Comparison of ENCODE assay signal across 1 cellular context in genomic region chr4:139921551-139922184, GRCh38.
TF ChIP-seq lines count a peak whose summit lies in the region.

No MANE protein-coding gene starts in this region.

TF ChIP-seq in HepG2, 621 proteins besides CTCF, POLR2A, EP300 and RAD21 (continued from another document and continues in another):
- TF ChIP-seq ZNF280B (CRISPR knock-in tag; IDR thresholded peaks at IDR 0.05; ENCODE audit: borderline replicate concordance) (no peak), ZNF207 (IDR thresholded peaks at IDR 0.05; ENCODE audit: borderline replicate concordance) (no peak), HNRNPLL (IDR thresholded peaks at IDR 0.05; ENCODE audit: low read depth, low read length, poor library complexity, severe bottlenecking) (no peak), MTA1 (CRISPR knock-in tag; IDR thresholded peaks at IDR 0.05; ENCODE audit: borderline replicate concordance) (0 out of 2 replicates have a peak, but pooled peaks have one; percentile 31), ARID5B (CRISPR knock-in tag; IDR thresholded peaks at IDR 0.05) (peak; percentile 21; the same call in 1 of the 2 replicates), ETV5 (CRISPR knock-in tag; IDR thresholded peaks at IDR 0.05; ENCODE audit: borderline replicate concordance) (peak; percentile 26; the same call in 1 of the 2 replicates), KLF12 (CRISPR knock-in tag; IDR thresholded peaks at IDR 0.05; ENCODE audit: borderline replicate concordance) (no peak), ZNF740 (CRISPR knock-in tag; IDR thresholded peaks at IDR 0.05) (no peak), PITX1 (CRISPR knock-in tag; IDR thresholded peaks at IDR 0.05) (peak; percentile 71; the same call in 1 of the 2 replicates), ZNF501 (CRISPR knock-in tag; IDR thresholded peaks at IDR 0.05) (peak; percentile 21; the same call in 1 of the 2 replicates), RXRB (CRISPR knock-in tag; IDR thresholded peaks at IDR 0.05; ENCODE audit: borderline replicate concordance) (0 out of 2 replicates have a peak, but pooled peaks have one; percentile 9), MED1 (CRISPR knock-in tag; IDR thresholded peaks at IDR 0.05) (0 out of 2 replicates have a peak, but pooled peaks have one; percentile 44), ONECUT2 (CRISPR knock-in tag; IDR thresholded peaks at IDR 0.05) (peak; percentile 88), ZNF460 (CRISPR knock-in tag; IDR thresholded peaks at IDR 0.05; ENCODE audit: borderline replicate concordance) (no peak), ZNF121 (CRISPR knock-in tag; IDR thresholded peaks at IDR 0.05) (0 out of 2 replicates have a peak, but pooled peaks have one; percentile 23), ZMAT3 (CRISPR knock-in tag; conservative IDR thresholded peaks at IDR 0.05) (no peak), RARA (CRISPR knock-in tag; IDR thresholded peaks at IDR 0.05) (peak; percentile 30; the same call in 1 of the 2 replicates), SIX1 (CRISPR knock-in tag; IDR thresholded peaks at IDR 0.05; ENCODE audit: borderline replicate concordance) (peak; percentile 93), KLF16 (CRISPR knock-in tag; IDR thresholded peaks at IDR 0.05) (no peak), FIP1L1 (IDR thresholded peaks at IDR 0.05; ENCODE audit: borderline replicate concordance, insufficient read depth, low read depth, low read length) (no peak), DPF2 (CRISPR knock-in tag; IDR thresholded peaks at IDR 0.05; ENCODE audit: borderline replicate concordance, low read depth) (peak; percentile 51; the same call in 1 of the 2 replicates), ZFX (CRISPR knock-in tag; IDR thresholded peaks at IDR 0.05; ENCODE audit: low read depth) (0 out of 2 replicates have a peak, but pooled peaks have one; percentile 28), ZNF788 (CRISPR knock-in tag; IDR thresholded peaks at IDR 0.05; ENCODE audit: borderline replicate concordance) (0 out of 2 replicates have a peak, but pooled peaks have one; percentile 36), BCL6 (CRISPR knock-in tag; IDR thresholded peaks at IDR 0.05) (peak; percentile 39; the same call in 1 of the 2 replicates), SIX4 (CRISPR knock-in tag; IDR thresholded peaks at IDR 0.05) (peak; percentile 94)
- TF ChIP-seq, protein P1, sequence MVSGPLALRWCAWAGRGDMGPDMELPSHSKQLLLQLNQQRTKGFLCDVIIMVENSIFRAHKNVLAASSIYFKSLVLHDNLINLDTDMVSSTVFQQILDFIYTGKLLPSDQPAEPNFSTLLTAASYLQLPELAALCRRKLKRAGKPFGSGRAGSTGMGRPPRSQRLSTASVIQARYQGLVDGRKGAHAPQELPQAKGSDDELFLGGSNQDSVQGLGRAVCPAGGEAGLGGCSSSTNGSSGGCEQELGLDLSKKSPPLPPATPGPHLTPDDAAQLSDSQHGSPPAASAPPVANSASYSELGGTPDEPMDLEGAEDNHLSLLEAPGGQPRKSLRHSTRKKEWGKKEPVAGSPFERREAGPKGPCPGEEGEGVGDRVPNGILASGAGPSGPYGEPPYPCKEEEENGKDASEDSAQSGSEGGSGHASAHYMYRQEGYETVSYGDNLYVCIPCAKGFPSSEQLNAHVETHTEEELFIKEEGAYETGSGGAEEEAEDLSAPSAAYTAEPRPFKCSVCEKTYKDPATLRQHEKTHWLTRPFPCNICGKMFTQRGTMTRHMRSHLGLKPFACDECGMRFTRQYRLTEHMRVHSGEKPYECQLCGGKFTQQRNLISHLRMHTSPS (CRISPR knock-in tag; IDR thresholded peaks at IDR 0.05; ENCODE audit: low read depth) = peak; percentile 88
- TF ChIP-seq, protein P2, sequence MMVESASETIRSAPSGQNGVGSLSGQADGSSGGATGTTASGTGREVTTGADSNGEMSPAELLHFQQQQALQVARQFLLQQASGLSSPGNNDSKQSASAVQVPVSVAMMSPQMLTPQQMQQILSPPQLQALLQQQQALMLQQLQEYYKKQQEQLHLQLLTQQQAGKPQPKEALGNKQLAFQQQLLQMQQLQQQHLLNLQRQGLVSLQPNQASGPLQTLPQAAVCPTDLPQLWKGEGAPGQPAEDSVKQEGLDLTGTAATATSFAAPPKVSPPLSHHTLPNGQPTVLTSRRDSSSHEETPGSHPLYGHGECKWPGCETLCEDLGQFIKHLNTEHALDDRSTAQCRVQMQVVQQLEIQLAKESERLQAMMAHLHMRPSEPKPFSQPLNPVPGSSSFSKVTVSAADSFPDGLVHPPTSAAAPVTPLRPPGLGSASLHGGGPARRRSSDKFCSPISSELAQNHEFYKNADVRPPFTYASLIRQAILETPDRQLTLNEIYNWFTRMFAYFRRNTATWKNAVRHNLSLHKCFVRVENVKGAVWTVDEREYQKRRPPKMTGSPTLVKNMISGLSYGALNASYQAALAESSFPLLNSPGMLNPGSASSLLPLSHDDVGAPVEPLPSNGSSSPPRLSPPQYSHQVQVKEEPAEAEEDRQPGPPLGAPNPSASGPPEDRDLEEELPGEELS (CRISPR knock-in tag; IDR thresholded peaks at IDR 0.05) = peak; percentile 52; the same call in 1 of the 2 replicates
- TF ChIP-seq, protein P3, sequence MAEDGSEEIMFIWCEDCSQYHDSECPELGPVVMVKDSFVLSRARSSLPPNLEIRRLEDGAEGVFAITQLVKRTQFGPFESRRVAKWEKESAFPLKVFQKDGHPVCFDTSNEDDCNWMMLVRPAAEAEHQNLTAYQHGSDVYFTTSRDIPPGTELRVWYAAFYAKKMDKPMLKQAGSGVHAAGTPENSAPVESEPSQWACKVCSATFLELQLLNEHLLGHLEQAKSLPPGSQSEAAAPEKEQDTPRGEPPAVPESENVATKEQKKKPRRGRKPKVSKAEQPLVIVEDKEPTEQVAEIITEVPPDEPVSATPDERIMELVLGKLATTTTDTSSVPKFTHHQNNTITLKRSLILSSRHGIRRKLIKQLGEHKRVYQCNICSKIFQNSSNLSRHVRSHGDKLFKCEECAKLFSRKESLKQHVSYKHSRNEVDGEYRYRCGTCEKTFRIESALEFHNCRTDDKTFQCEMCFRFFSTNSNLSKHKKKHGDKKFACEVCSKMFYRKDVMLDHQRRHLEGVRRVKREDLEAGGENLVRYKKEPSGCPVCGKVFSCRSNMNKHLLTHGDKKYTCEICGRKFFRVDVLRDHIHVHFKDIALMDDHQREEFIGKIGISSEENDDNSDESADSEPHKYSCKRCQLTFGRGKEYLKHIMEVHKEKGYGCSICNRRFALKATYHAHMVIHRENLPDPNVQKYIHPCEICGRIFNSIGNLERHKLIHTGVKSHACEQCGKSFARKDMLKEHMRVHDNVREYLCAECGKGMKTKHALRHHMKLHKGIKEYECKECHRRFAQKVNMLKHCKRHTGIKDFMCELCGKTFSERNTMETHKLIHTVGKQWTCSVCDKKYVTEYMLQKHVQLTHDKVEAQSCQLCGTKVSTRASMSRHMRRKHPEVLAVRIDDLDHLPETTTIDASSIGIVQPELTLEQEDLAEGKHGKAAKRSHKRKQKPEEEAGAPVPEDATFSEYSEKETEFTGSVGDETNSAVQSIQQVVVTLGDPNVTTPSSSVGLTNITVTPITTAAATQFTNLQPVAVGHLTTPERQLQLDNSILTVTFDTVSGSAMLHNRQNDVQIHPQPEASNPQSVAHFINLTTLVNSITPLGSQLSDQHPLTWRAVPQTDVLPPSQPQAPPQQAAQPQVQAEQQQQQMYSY (CRISPR knock-in tag; IDR thresholded peaks at IDR 0.05) = no peak
- TF ChIP-seq, protein P4, sequence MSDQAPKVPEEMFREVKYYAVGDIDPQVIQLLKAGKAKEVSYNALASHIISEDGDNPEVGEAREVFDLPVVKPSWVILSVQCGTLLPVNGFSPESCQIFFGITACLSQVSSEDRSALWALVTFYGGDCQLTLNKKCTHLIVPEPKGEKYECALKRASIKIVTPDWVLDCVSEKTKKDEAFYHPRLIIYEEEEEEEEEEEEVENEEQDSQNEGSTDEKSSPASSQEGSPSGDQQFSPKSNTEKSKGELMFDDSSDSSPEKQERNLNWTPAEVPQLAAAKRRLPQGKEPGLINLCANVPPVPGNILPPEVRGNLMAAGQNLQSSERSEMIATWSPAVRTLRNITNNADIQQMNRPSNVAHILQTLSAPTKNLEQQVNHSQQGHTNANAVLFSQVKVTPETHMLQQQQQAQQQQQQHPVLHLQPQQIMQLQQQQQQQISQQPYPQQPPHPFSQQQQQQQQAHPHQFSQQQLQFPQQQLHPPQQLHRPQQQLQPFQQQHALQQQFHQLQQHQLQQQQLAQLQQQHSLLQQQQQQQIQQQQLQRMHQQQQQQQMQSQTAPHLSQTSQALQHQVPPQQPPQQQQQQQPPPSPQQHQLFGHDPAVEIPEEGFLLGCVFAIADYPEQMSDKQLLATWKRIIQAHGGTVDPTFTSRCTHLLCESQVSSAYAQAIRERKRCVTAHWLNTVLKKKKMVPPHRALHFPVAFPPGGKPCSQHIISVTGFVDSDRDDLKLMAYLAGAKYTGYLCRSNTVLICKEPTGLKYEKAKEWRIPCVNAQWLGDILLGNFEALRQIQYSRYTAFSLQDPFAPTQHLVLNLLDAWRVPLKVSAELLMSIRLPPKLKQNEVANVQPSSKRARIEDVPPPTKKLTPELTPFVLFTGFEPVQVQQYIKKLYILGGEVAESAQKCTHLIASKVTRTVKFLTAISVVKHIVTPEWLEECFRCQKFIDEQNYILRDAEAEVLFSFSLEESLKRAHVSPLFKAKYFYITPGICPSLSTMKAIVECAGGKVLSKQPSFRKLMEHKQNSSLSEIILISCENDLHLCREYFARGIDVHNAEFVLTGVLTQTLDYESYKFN (CRISPR knock-in tag; conservative IDR thresholded peaks at IDR 0.05) = peak; percentile 70
- TF ChIP-seq, protein P5, sequence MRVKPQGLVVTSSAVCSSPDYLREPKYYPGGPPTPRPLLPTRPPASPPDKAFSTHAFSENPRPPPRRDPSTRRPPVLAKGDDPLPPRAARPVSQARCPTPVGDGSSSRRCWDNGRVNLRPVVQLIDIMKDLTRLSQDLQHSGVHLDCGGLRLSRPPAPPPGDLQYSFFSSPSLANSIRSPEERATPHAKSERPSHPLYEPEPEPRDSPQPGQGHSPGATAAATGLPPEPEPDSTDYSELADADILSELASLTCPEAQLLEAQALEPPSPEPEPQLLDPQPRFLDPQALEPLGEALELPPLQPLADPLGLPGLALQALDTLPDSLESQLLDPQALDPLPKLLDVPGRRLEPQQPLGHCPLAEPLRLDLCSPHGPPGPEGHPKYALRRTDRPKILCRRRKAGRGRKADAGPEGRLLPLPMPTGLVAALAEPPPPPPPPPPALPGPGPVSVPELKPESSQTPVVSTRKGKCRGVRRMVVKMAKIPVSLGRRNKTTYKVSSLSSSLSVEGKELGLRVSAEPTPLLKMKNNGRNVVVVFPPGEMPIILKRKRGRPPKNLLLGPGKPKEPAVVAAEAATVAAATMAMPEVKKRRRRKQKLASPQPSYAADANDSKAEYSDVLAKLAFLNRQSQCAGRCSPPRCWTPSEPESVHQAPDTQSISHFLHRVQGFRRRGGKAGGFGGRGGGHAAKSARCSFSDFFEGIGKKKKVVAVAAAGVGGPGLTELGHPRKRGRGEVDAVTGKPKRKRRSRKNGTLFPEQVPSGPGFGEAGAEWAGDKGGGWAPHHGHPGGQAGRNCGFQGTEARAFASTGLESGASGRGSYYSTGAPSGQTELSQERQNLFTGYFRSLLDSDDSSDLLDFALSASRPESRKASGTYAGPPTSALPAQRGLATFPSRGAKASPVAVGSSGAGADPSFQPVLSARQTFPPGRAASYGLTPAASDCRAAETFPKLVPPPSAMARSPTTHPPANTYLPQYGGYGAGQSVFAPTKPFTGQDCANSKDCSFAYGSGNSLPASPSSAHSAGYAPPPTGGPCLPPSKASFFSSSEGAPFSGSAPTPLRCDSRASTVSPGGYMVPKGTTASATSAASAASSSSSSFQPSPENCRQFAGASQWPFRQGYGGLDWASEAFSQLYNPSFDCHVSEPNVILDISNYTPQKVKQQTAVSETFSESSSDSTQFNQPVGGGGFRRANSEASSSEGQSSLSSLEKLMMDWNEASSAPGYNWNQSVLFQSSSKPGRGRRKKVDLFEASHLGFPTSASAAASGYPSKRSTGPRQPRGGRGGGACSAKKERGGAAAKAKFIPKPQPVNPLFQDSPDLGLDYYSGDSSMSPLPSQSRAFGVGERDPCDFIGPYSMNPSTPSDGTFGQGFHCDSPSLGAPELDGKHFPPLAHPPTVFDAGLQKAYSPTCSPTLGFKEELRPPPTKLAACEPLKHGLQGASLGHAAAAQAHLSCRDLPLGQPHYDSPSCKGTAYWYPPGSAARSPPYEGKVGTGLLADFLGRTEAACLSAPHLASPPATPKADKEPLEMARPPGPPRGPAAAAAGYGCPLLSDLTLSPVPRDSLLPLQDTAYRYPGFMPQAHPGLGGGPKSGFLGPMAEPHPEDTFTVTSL (CRISPR knock-in tag; IDR thresholded peaks at IDR 0.05; ENCODE audit: borderline replicate concordance) = peak; percentile 59; the same call in 1 of the 2 replicates
